In genomic region chr5:137570070-137570469, GRCh38 we compare ENCODE assay signal across 22 cellular contexts.
"Had no signal": no experiment of that assay in that cellular context is flagged by ENCODE, and none has a peak within 500 bp of the region (broad histone marks: within the 10 kb centered on the region; RNA-seq: fewer than 3 reads in every experiment).

No MANE protein-coding gene starts in this region.

- H3K27me3 ChIP-seq: left lung, thyroid gland had no signal

- H3K79me2 ChIP-seq: parathyroid adenoma had no signal

- H3K4me3 ChIP-seq: coronary artery, esophagus squamous epithelium, heart right ventricle, left lung, mucosa of descending colon, stomach, thyroid gland had no signal

- H2AFZ ChIP-seq: parathyroid adenoma had no signal

- H3K9me3 ChIP-seq: esophagus squamous epithelium, heart right ventricle, left lung, mucosa of descending colon, stomach, thyroid gland had no signal

- H3K4me1 ChIP-seq: esophagus squamous epithelium, left lung, parathyroid adenoma, stomach had no signal

- H3K27ac ChIP-seq: coronary artery, esophagus squamous epithelium, heart right ventricle, left lung, parathyroid adenoma, stomach, thyroid gland had no signal

- DNase-seq: dermis blood vessel endothelial cell; effector memory CD4-positive, alpha-beta T cell; esophagus squamous epithelium; foreskin melanocyte; glutamatergic neuron; heart right ventricle; hippocampal formation; left cardiac atrium; left lung; mesenchymal stem cell; mucosa of descending colon; naive B cell; nephron progenitor cell; stimulated activated CD4-positive, alpha-beta T cell treated with anti-CD3 and anti-CD28 coated beads, Interleukin-2, amount 100 ng/mL, for 24 hours; stimulated activated CD4-positive, alpha-beta T cell treated with anti-CD3 and anti-CD28 coated beads, Interleukin-4, amount 100 ng/mL, for 24 hours; stimulated activated naive CD4-positive, alpha-beta T cell treated with Interleukin-2 at 50 U/mL for 16 hours; stomach; thyroid gland had no signal

- H3K36me3 ChIP-seq: esophagus squamous epithelium, heart right ventricle, left lung, stomach, thyroid gland had no signal

- H3K9ac ChIP-seq: parathyroid adenoma had no signal

- FAIRE-seq: endothelial cell of umbilical vein, keratinocyte had no signal
